In genomic region chr2:164842624-164842966, GRCh38 we compare ENCODE assay signal across 12 cellular contexts. TPM values are rescaled to one million over a fixed set of nuclear protein-coding genes. Genes with fewer than 3 reads are reported as not detected.
DNase-seq lines count a peak whose midpoint lies in the region; ATAC-seq and TF ChIP-seq lines count a peak whose summit lies in the region.
"Had no signal": no experiment of that assay in that cellular context is flagged by ENCODE, and none has a peak within 500 bp of the region (broad histone marks: within the 10 kb centered on the region; RNA-seq: fewer than 3 reads in every experiment).

No MANE protein-coding gene starts in this region.

- H3F3A ChIP-seq in smooth muscle cell (ENCODE audit: low read depth), result peaks cover 3% of the 10 kb centered on the region

- DNase-seq in HEK293T (ENCODE audit: extremely low spot score), result no peak
- no peak for DNase-seq in adrenal gland
- no peak for DNase-seq in kidney epithelial cell (ENCODE audit: low read depth)
- DNase-seq in smooth muscle cell (lab: John Stamatoyannopoulos, UW; ENCODE audit: unreplicated experiment), result no peak
- no peak for DNase-seq in NCI-H1105 (lab: John Stamatoyannopoulos, UW)
- DNase-seq in activated gamma-delta T cell treated with Interleukin-2 at 50 U/mL for 16 hours, result no peak
- no peak for DNase-seq in CD8-positive, alpha-beta T cell
- DNase-seq in NAMALWA (ENCODE audit: low spot score), result no peak
- DNase-seq: GF-D8; spleen; stimulated activated naive CD4-positive, alpha-beta T cell treated with Interleukin-2 at 50 U/mL for 16 hours had no signal

- POLR2A ChIA-PET in HEK293T (lab: Yijun Ruan, JAX), result interaction anchor here (1.1 to 1.9 kb wide), 2 partner anchors 18 to 71 kb away, joined by 4 read pairs; no protein-coding TSS in a partner anchor
- POLR2A ChIA-PET in CD8-positive, alpha-beta T cell (lab: Charles Lee), result no interaction called here

- CTCF ChIA-PET in HEK293T (lab: Yijun Ruan, JAX), result interaction anchor here (0.9 to 1.3 kb wide), 7 partner anchors 11 to 107 kb away, joined by 3 to 4 read pairs (median 3); no protein-coding TSS in a partner anchor
- CTCF ChIA-PET in CD8-positive, alpha-beta T cell (lab: Charles Lee), result interaction anchor here (1.2 to 1.4 kb wide), 2 partner anchors 11 to 22 kb away, joined by 3 to 5 read pairs; no protein-coding TSS in a partner anchor

- 42 to 48% (median 45%) methylated on average over 8 of the region's 8 CpGs for WGBS in adrenal gland, 4 donors
- WGBS in smooth muscle cell (ENCODE audit: low lambda C conversion rate), result 65% methylated on average over 8 of the region's 8 CpGs

- H3K9ac ChIP-seq in smooth muscle cell (ENCODE audit: low read depth), result no peak overlapping the region

- H3K4me1 Mint-ChIP-seq in CD8-positive, alpha-beta T cell (ENCODE audit: low read depth), result peaks cover 7% of the 10 kb centered on the region

- peaks cover 5% of the 10 kb centered on the region for H3K79me2 ChIP-seq in smooth muscle cell (ENCODE audit: low read depth)

- TF ChIP-seq POLR2A in adrenal gland (IDR thresholded peaks at IDR 0.05), result no peak

- H3K4me3 ChIP-seq in adrenal gland (peak overlapping the region in 1 of 4 donors; percentile 96), kidney epithelial cell (ENCODE audit: low read depth, low read length) (peak overlapping the region; percentile 63), smooth muscle cell (peak overlapping the region; percentile 80)
- no peak overlapping the region for H3K4me3 ChIP-seq in CD8-positive, alpha-beta T cell (ENCODE audit: low read depth, low read length)

- H3K4me2 ChIP-seq in smooth muscle cell, result peak overlapping the region; percentile 89

- peaks cover 35% of the 10 kb centered on the region for H3K27me3 Mint-ChIP-seq in CD8-positive, alpha-beta T cell (ENCODE audit: low read depth)

- H3K36me3 ChIP-seq in adrenal gland (replicated peaks in 1 of 2) (no peaks in the 10 kb centered on the region), kidney epithelial cell (ENCODE audit: control insufficient read depth, insufficient read depth, low read length) (no peaks in the 10 kb centered on the region), smooth muscle cell (ENCODE audit: low read depth) (no peaks in the 10 kb centered on the region)
- no peaks in the 10 kb centered on the region for H3K36me3 ChIP-seq in CD8-positive, alpha-beta T cell (ENCODE audit: insufficient read depth, low read length)
- H3K36me3 ChIP-seq: spleen had no signal

- ATAC-seq in CD8-positive, alpha-beta T cell, result no peak

- no peaks in the 10 kb centered on the region for H3K9me3 Mint-ChIP-seq in CD8-positive, alpha-beta T cell
- H3K9me3 Mint-ChIP-seq: activated CD4-positive, alpha-beta memory T cell treated with anti-CD3 and anti-CD28 coated beads for 36 hours had no signal

- H3K4me1 ChIP-seq in adrenal gland (replicated peaks in 1 of 2) (peaks cover 11 to 22% of the 10 kb centered on the region in 2 donors), smooth muscle cell (ENCODE audit: low read depth) (no peaks in the 10 kb centered on the region)
- H3K4me1 ChIP-seq in CD8-positive, alpha-beta T cell (ENCODE audit: insufficient read depth, low read length), result no peaks in the 10 kb centered on the region

- H3K4me3 Mint-ChIP-seq in CD8-positive, alpha-beta T cell, result no peak overlapping the region

- H4K20me1 ChIP-seq in smooth muscle cell (ENCODE audit: low read depth), result no peaks in the 10 kb centered on the region

- H3K27ac ChIP-seq in adrenal gland (peak overlapping the region; percentile 91 to 98 (median 95)), smooth muscle cell (ENCODE audit: low read depth) (peak overlapping the region; percentile 48)
- no peak overlapping the region for H3K27ac ChIP-seq in CD8-positive, alpha-beta T cell (ENCODE audit: low read depth, low read length)

- no peaks in the 10 kb centered on the region for H3K36me3 Mint-ChIP-seq in CD8-positive, alpha-beta T cell
- H3K36me3 Mint-ChIP-seq: activated CD4-positive, alpha-beta memory T cell treated with anti-CD3 and anti-CD28 coated beads for 36 hours had no signal

- TF ChIP-seq CTCF in adrenal gland (IDR thresholded peaks at IDR 0.05) (no peak), kidney epithelial cell (IDR thresholded peaks at IDR 0.05; ENCODE audit: insufficient read depth, low read length, poor library complexity, severe bottlenecking) (no peak), smooth muscle cell (IDR thresholded peaks at IDR 0.05; ENCODE audit: borderline replicate concordance, insufficient read depth, poor library complexity, severe bottlenecking) (no peak)
- TF ChIP-seq CTCF in CD8-positive, alpha-beta T cell (IDR thresholded peaks at IDR 0.05), result no peak

- H3K9me3 ChIP-seq in adrenal gland (replicated peaks in 1 of 3) (no peaks in the 10 kb centered on the region), smooth muscle cell (replicated peaks; ENCODE audit: low read depth) (no peaks in the 10 kb centered on the region)
- no peaks in the 10 kb centered on the region for H3K9me3 ChIP-seq in CD8-positive, alpha-beta T cell (ENCODE audit: low read length)
- H3K9me3 ChIP-seq: spleen had no signal

- H3K27ac Mint-ChIP-seq in CD8-positive, alpha-beta T cell, result no peak overlapping the region
- H3K27ac Mint-ChIP-seq: activated CD4-positive, alpha-beta memory T cell treated with anti-CD3 and anti-CD28 coated beads for 36 hours had no signal

- intact Hi-C loops in adrenal gland (cut with DNase I), result loop anchor here in 1 of 2 donors (10.0 kb wide), 2 partner anchors 72 to 108 kb away; no protein-coding TSS in a partner anchor
- intact Hi-C loops in CD8-positive, alpha-beta T cell (cut with DNase I, micrococcal nuclease), result no loop called here

- H3K27me3 ChIP-seq in adrenal gland (no peaks in the 10 kb centered on the region), kidney epithelial cell (ENCODE audit: control insufficient read depth, insufficient read depth, low read length) (no peaks in the 10 kb centered on the region), smooth muscle cell (ENCODE audit: low read depth) (no peaks in the 10 kb centered on the region)
- peaks cover 10% of the 10 kb centered on the region for H3K27me3 ChIP-seq in CD8-positive, alpha-beta T cell (ENCODE audit: insufficient read depth, low read length)

- H2AFZ ChIP-seq in smooth muscle cell (ENCODE audit: low read depth), result no peak overlapping the region

TF ChIP-seq in HEK293T, 16 proteins besides CTCF, POLR2A, EP300 and RAD21:
- peak; percentile 42; the same call in 1 of the 2 replicates for TF ChIP-seq ELF4 (IDR thresholded peaks at IDR 0.05)
- no peak for TF ChIP-seq ARNT (IDR thresholded peaks at IDR 0.05)
- 0 out of 2 replicates have a peak, but pooled peaks have one; percentile 8 for TF ChIP-seq ZNF384 (IDR thresholded peaks at IDR 0.05)
- TF ChIP-seq SP1 (IDR thresholded peaks at IDR 0.05), result no peak

RNA-seq across cellular contexts. Expression of gene COBLL1, which starts 1.0 kb away (rescaled TPM):
- total RNA-seq in adrenal gland, result 100 to 1,000 TPM; 133 to 365 (median 234) TPM
- polyA plus RNA-seq in adrenal gland, result 100 to 1,000 TPM in 1 of 3 donors, 10 to 100 TPM in 2; 25.8 to 212 (median 26.1) TPM
- total RNA-seq in kidney epithelial cell, result 57.2 and 60.8 TPM in 2 replicates
- 13.9 and 17.4 TPM in 2 replicates for total RNA-seq in smooth muscle cell
- 5.2 and 8.3 TPM in 2 replicates for polyA plus RNA-seq in smooth muscle cell
- 1 to 10 TPM in 1 of 2 experiments, under 1 TPM in 1; 0.76 to 1.4 TPM for total RNA-seq in CD8-positive, alpha-beta T cell
- total RNA-seq: activated CD4-positive, alpha-beta memory T cell treated with anti-CD3 and anti-CD28 coated beads for 36 hours had no signal
